ENCODE assay signal across 12 cellular contexts in genomic region chr6:137816133-137816579, GRCh38. TPM values are rescaled to one million over a fixed set of nuclear protein-coding genes. Genes with fewer than 3 reads are reported as not detected.
DNase-seq lines count a peak whose midpoint lies in the region; ATAC-seq lines count a peak whose summit lies in the region.
"Had no signal": no experiment of that assay in that cellular context is flagged by ENCODE, and none has a peak within 500 bp of the region (broad histone marks: within the 10 kb centered on the region; RNA-seq: fewer than 3 reads in every experiment).

No MANE protein-coding gene starts in this region.

- no peaks in the 10 kb centered on the region for H3K27me3 Mint-ChIP-seq in activated naive CD4-positive, alpha-beta T cell treated with anti-CD3 and anti-CD28 coated beads, Interleukin-2, amount 10 ng/mL, durations not matched to agents 7 days and 5 days
- no peaks in the 10 kb centered on the region for H3K27me3 Mint-ChIP-seq in activated T-helper 17 cell treated with anti-CD3 and anti-CD28 coated beads, Interleukin-2, amount 50 U/mL, for 72 hours

- H3K4me3 ChIP-seq in thymus (ENCODE audit: low read length), result no peak overlapping the region
- H3K4me3 ChIP-seq: ovary had no signal

- no peaks in the 10 kb centered on the region for H3K36me3 ChIP-seq in thymus (ENCODE audit: control insufficient read depth, insufficient read depth)
- H3K36me3 ChIP-seq: ovary had no signal

- H3K4me3 Mint-ChIP-seq in activated naive CD4-positive, alpha-beta T cell treated with anti-CD3 and anti-CD28 coated beads, Interleukin-2, amount 10 ng/mL, durations not matched to agents 7 days and 5 days, result no peak overlapping the region
- H3K4me3 Mint-ChIP-seq in activated T-helper 17 cell treated with anti-CD3 and anti-CD28 coated beads, Interleukin-2, amount 50 U/mL, for 72 hours, result peak overlapping the region; percentile 76

- WGBS in thymus, result 28% methylated on average over 6 of the region's 6 CpGs

- H3K4me1 Mint-ChIP-seq in activated naive CD4-positive, alpha-beta T cell treated with anti-CD3 and anti-CD28 coated beads, Interleukin-2, amount 10 ng/mL, durations not matched to agents 7 days and 5 days, result peaks cover 57% of the 10 kb centered on the region
- peaks cover 54% of the 10 kb centered on the region for H3K4me1 Mint-ChIP-seq in activated T-helper 17 cell treated with anti-CD3 and anti-CD28 coated beads, Interleukin-2, amount 50 U/mL, for 72 hours

- ATAC-seq in HG02798 (IDR thresholded peaks at IDR 0.05; ENCODE audit: poor library complexity, unreplicated experiment), result peak; percentile 42
- ATAC-seq in activated T-helper 17 cell treated with anti-CD3 and anti-CD28 coated beads, Interleukin-2, amount 50 U/mL, for 72 hours (replicated peaks), result peak; percentile 62
- no peak for ATAC-seq in HG03135 (IDR thresholded peaks at IDR 0.05; ENCODE audit: unreplicated experiment)

- no peaks in the 10 kb centered on the region for H3K9me3 ChIP-seq in thymus (ENCODE audit: control insufficient read depth)
- H3K9me3 ChIP-seq: ovary had no signal

- peak overlapping the region; percentile 76 for H3K27ac Mint-ChIP-seq in activated naive CD4-positive, alpha-beta T cell treated with anti-CD3 and anti-CD28 coated beads, Interleukin-2, amount 10 ng/mL, durations not matched to agents 7 days and 5 days
- peak overlapping the region; percentile 81 for H3K27ac Mint-ChIP-seq in activated T-helper 17 cell treated with anti-CD3 and anti-CD28 coated beads, Interleukin-2, amount 50 U/mL, for 72 hours

- peak overlapping the region; percentile 26 for H3K27ac ChIP-seq in thymus (ENCODE audit: low read depth)
- H3K27ac ChIP-seq: ovary had no signal

- CTCF ChIA-PET in activated naive CD4-positive, alpha-beta T cell treated with anti-CD3 and anti-CD28 coated beads, Interleukin-2, amount 10 ng/mL, durations not matched to agents 7 days and 5 days (lab: Charles Lee), result interaction anchor here (0.7 to 1.0 kb wide), 2 partner anchors 16 to 17 kb away, joined by 3 to 4 read pairs; no protein-coding TSS in a partner anchor

- DNase-seq in activated naive CD4-positive, alpha-beta T cell treated with anti-CD3 and anti-CD28 coated beads, Interleukin-2, amount 10 ng/mL, durations not matched to agents 7 days and 5 days, result peak; percentile 33
- DNase-seq in activated naive CD4-positive, alpha-beta T cell (lab: John Stamatoyannopoulos, UW), result no peak
- DNase-seq in islet precursor cell, result no peak
- DNase-seq in activated CD4-positive, alpha-beta T cell treated with anti-CD3 and anti-CD28 coated beads for 1 hour, result no peak
- DNase-seq: amygdala, NCI-H774, ovary, T-helper 9 cell had no signal

- peaks cover 1% of the 10 kb centered on the region for H3K9me3 Mint-ChIP-seq in activated naive CD4-positive, alpha-beta T cell treated with anti-CD3 and anti-CD28 coated beads, Interleukin-2, amount 10 ng/mL, durations not matched to agents 7 days and 5 days
- H3K9me3 Mint-ChIP-seq in activated T-helper 17 cell treated with anti-CD3 and anti-CD28 coated beads, Interleukin-2, amount 50 U/mL, for 72 hours, result no peaks in the 10 kb centered on the region

- H3K4me1 ChIP-seq in thymus (ENCODE audit: control insufficient read depth, insufficient read depth, low read length), result peaks cover 19% of the 10 kb centered on the region

- no peaks in the 10 kb centered on the region for H3K36me3 Mint-ChIP-seq in activated naive CD4-positive, alpha-beta T cell treated with anti-CD3 and anti-CD28 coated beads, Interleukin-2, amount 10 ng/mL, durations not matched to agents 7 days and 5 days
- no peaks in the 10 kb centered on the region for H3K36me3 Mint-ChIP-seq in activated T-helper 17 cell treated with anti-CD3 and anti-CD28 coated beads, Interleukin-2, amount 50 U/mL, for 72 hours (ENCODE audit: low read depth)

- H3K27me3 ChIP-seq in thymus (ENCODE audit: control insufficient read depth, insufficient read depth), result no peaks in the 10 kb centered on the region
- H3K27me3 ChIP-seq: ovary had no signal

RNA-seq across cellular contexts. Expression of gene TNFAIP3, which starts 50.9 kb away (rescaled TPM):
- 100 to 1,000 TPM; 254 to 663 TPM for total RNA-seq in activated T-helper 17 cell treated with anti-CD3 and anti-CD28 coated beads, Interleukin-2, amount 50 U/mL, for 72 hours
- polyA plus RNA-seq in thymus, result 85.8 TPM
